ENCODE assay signal across 8 cellular contexts in the genomic region with DNA sequence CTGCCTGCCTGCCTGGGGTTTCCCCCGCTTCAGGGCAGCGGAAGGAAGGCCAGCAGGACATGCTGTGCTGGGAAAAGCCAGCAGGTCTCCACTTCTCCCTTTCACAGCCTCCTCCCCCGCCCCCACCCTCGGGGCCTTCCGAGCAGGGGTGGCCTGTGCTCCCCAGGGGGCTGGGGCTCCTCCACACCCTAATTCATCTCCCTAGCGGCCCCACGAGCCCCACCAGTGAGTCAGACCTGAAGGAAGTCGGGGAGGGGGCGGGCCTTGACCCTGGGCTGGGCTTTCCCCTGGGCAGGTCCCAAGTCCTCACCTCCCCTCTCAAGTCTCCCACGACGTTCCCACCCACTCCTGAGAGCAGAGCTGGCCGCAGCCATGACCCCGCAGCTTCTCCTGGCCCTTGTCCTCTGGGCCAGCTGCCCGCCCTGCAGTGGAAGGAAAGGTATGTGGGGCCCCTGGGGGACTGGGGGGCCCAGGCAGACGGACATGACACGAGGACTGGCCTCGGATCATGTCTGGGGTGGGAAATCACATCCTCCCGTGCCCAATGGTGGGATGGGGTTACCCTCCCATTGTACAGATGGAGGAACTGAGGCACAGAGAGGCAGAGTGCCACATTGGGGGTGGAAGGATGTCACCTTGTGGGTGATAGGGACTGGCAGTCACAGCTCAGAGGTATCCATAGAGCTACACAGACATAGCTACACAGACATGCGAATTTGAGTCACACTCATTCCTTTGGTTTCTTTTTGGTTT. TPM values are rescaled to one million over a fixed set of nuclear protein-coding genes. Genes with fewer than 3 reads are reported as not detected.
DNase-seq lines count a peak whose midpoint lies in the region; ATAC-seq and TF ChIP-seq lines count a peak whose summit lies in the region.
"Had no signal": no experiment of that assay in that cellular context is flagged by ENCODE, and none has a peak within 500 bp of the region (broad histone marks: within the 10 kb centered on the region; RNA-seq: fewer than 3 reads in every experiment).

A gene (plus strand): TSS at position 345 of the 753 bp plus-strand sequence. CDS start 28 bp downstream, at position 373.

- H3K4me3 ChIP-seq in GM23248 (no peak within 1 kb of the TSS), OCI-LY3 (ENCODE audit: low read length) (peak within 1 kb of the TSS; percentile 93), neuronal stem cell (ENCODE audit: low read length in 2 of 2) (no peak within 1 kb of the TSS)
- H3K4me3 ChIP-seq: skin epidermis had no signal

- no peaks in the 10 kb centered on the region for H3K9me2 ChIP-seq in GM23248 (ENCODE audit: insufficient read depth)

- no peak within 1 kb of the TSS for H3K14ac ChIP-seq in neuronal stem cell (ENCODE audit: low read length)

- H3K27ac ChIP-seq in GM23248 (no peak within 1 kb of the TSS), OCI-LY3 (ENCODE audit: low read length) (peak within 1 kb of the TSS; percentile 97), caudate nucleus (ENCODE audit: low read depth, low read length) (peak within 1 kb of the TSS; percentile 62), neuronal stem cell (replicated peaks; ENCODE audit: low read length) (no peak within 1 kb of the TSS)

- no peaks in the 10 kb centered on the region for H3K79me1 ChIP-seq in neuronal stem cell (ENCODE audit: low read depth, low read length)

- no peaks in the 10 kb centered on the region for H3K36me3 ChIP-seq in GM23248 (ENCODE audit: low read depth)
- H3K36me3 ChIP-seq in OCI-LY3 (replicated peaks; ENCODE audit: low read depth, low read length), result peaks cover 43% of the 10 kb centered on the region
- no peaks in the 10 kb centered on the region for H3K36me3 ChIP-seq in neuronal stem cell (replicated peaks in 1 of 2; ENCODE audit: control insufficient read depth in 2 of 2, insufficient read depth in 2 of 2, low read length in 2 of 2)

- H2BK5ac ChIP-seq in neuronal stem cell (ENCODE audit: low read length), result no peak within 1 kb of the TSS

- ATAC-seq in GM18498 (IDR thresholded peaks at IDR 0.05; ENCODE audit: unreplicated experiment) (peak; percentile 61), HG03565 (IDR thresholded peaks at IDR 0.05; ENCODE audit: unreplicated experiment) (no peak)

- no peaks in the 10 kb centered on the region for H3F3A ChIP-seq in GM23248 (ENCODE audit: insufficient read depth)

- H4K8ac ChIP-seq in neuronal stem cell (ENCODE audit: low read depth, low read length), result peak within 1 kb of the TSS; percentile 0

- H4K20me1 ChIP-seq in GM23248 (ENCODE audit: insufficient read depth), result no peaks in the 10 kb centered on the region
- H4K20me1 ChIP-seq in OCI-LY3 (ENCODE audit: insufficient read depth, low read length), result peaks cover 27% of the 10 kb centered on the region

- no peak within 1 kb of the TSS for H2BK12ac ChIP-seq in neuronal stem cell (ENCODE audit: low read length)

- H3K27me3 ChIP-seq in GM23248 (replicated peaks; ENCODE audit: insufficient read depth) (peaks cover 20% of the 10 kb centered on the region), OCI-LY3 (ENCODE audit: low read depth, low read length) (no peaks in the 10 kb centered on the region), neuronal stem cell (ENCODE audit: control insufficient read depth in 3 of 3, insufficient read depth in 3 of 3, low read depth in 1 of 3, low read length in 3 of 3) (no peaks in the 10 kb centered on the region)

- H2BK15ac ChIP-seq in neuronal stem cell (ENCODE audit: low read length), result peak within 1 kb of the TSS; percentile 32

- no peak within 1 kb of the TSS for H2BK120ac ChIP-seq in neuronal stem cell (ENCODE audit: low read depth, low read length)

- H4K91ac ChIP-seq in neuronal stem cell (ENCODE audit: low read depth, low read length, poor library complexity), result no peak within 1 kb of the TSS

- H3K9me3 ChIP-seq in GM23248 (ENCODE audit: low read depth) (no peaks in the 10 kb centered on the region), OCI-LY3 (ENCODE audit: insufficient read depth, low read length) (no peaks in the 10 kb centered on the region), neuronal stem cell (replicated peaks in 1 of 2; ENCODE audit: control insufficient read depth in 2 of 2, insufficient read depth in 1 of 2, low read depth in 1 of 2, low read length in 2 of 2) (peaks cover 0 to 2% of the 10 kb centered on the region in 2 donors)

- in situ Hi-C loops in GM23248 (cut with MboI), result no loop called here

- H3K4ac ChIP-seq in neuronal stem cell (ENCODE audit: low read length), result no peak within 1 kb of the TSS

- peak within 1 kb of the TSS; percentile 16 for H2AK5ac ChIP-seq in neuronal stem cell (ENCODE audit: low read depth, low read length)

- H2AFZ ChIP-seq in GM23248 (peak within 1 kb of the TSS; percentile 48; the same call in 1 of the 2 replicates), OCI-LY3 (ENCODE audit: low read depth, low read length) (peak within 1 kb of the TSS; percentile 64; the same call in 1 of the 2 replicates), neuronal stem cell (ENCODE audit: low read length) (peak within 1 kb of the TSS; percentile 86)

- H3K4me1 ChIP-seq in GM23248 (ENCODE audit: insufficient read depth), result peaks cover 8% of the 10 kb centered on the region; the same call in 1 of the 2 replicates
- H3K4me1 ChIP-seq in OCI-LY3 (ENCODE audit: low read length), result peaks cover 62% of the 10 kb centered on the region
- H3K4me1 ChIP-seq in neuronal stem cell (ENCODE audit: control insufficient read depth in 2 of 2, insufficient read depth in 1 of 2, low read depth in 1 of 2, low read length in 2 of 2), result peaks cover 0 to 4% of the 10 kb centered on the region in 2 donors

- peak; percentile 45 for DNase-seq in GM23248
- DNase-seq in caudate nucleus (lab: John Stamatoyannopoulos, UW), result peak in 5 of 61 donors; percentile 2 to 18 (median 14)
- DNase-seq in neuronal stem cell (ENCODE audit: low spot score), result no peak
- DNase-seq in T-helper 9 cell, result no peak

- H3K23ac ChIP-seq in neuronal stem cell (ENCODE audit: low read depth, low read length, poor library complexity), result peak within 1 kb of the TSS; percentile 22

- H3K18ac ChIP-seq in neuronal stem cell (ENCODE audit: low read length), result peak within 1 kb of the TSS; percentile 72

- H3K4me2 ChIP-seq in GM23248 (ENCODE audit: unreplicated experiment) (peak within 1 kb of the TSS; percentile 12), OCI-LY3 (ENCODE audit: low read length) (peak within 1 kb of the TSS; percentile 92), neuronal stem cell (ENCODE audit: insufficient read depth, low read length, poor library complexity, severe bottlenecking) (no peak within 1 kb of the TSS)

- 16 to 37% methylated on average over 6 to 19 of the region's 19 CpGs for WGBS in GM23248 (ENCODE audit: low coverage in 1 of 2, low lambda C conversion rate in 2 of 2, missing lambda C conversion rate in 2 of 2), 2 experiments
- no CpG with 5 or more reads among the region's 19 CpGs for WGBS in neuronal stem cell (ENCODE audit: extremely low coverage in 2 of 2, insufficient read length in 2 of 2, insufficient replicate concordance in 1 of 2), 2 donors

- H3K79me2 ChIP-seq in GM23248 (ENCODE audit: insufficient read depth) (no peaks in the 10 kb centered on the region), OCI-LY3 (ENCODE audit: low read length) (peaks cover 71% of the 10 kb centered on the region)

- no peak for TF ChIP-seq CTCF in OCI-LY3 (IDR thresholded peaks at IDR 0.05; ENCODE audit: low read depth, low read length)

- H3K9ac ChIP-seq in GM23248 (no peak within 1 kb of the TSS), OCI-LY3 (ENCODE audit: low read length) (peak within 1 kb of the TSS; percentile 99), neuronal stem cell (ENCODE audit: low read depth, low read length, poor library complexity) (peak within 1 kb of the TSS; percentile 22)

RNA-seq across cellular contexts. Expression of the gene that starts here (rescaled TPM):
- 0.76 TPM in 1 of 2 replicates, not detected in the other for total RNA-seq in GM23248 (2014; rRNA removed; shearing (Covaris generic))
- polyA plus RNA-seq in GM23248 (2016; fragmentation: Nextera tagmentation; extraction: Ambion mirVana), result 0.56 and 1.1 TPM in 2 replicates
- polyA plus RNA-seq in neuronal stem cell (2013, experiment 1 of 2), result 0.06 TPM
- polyA plus RNA-seq in neuronal stem cell (2013, experiment 2 of 2), result 0.03 TPM

Comparison
In these comparisons a context has a peak if more than half of its experiments do, and no peak if none do; other contexts are left out.
1. H3K27ac ChIP-seq: peak in OCI-LY3 (single experiment) and caudate nucleus (single experiment); none in GM23248 (single experiment) and neuronal stem cell (single experiment).
2. Peak in every context shown above with its lines, with median percentiles within 50 percentile points of each other: H2AFZ ChIP-seq.